16 cellular contexts compared by ENCODE assay signal in the genomic region with DNA sequence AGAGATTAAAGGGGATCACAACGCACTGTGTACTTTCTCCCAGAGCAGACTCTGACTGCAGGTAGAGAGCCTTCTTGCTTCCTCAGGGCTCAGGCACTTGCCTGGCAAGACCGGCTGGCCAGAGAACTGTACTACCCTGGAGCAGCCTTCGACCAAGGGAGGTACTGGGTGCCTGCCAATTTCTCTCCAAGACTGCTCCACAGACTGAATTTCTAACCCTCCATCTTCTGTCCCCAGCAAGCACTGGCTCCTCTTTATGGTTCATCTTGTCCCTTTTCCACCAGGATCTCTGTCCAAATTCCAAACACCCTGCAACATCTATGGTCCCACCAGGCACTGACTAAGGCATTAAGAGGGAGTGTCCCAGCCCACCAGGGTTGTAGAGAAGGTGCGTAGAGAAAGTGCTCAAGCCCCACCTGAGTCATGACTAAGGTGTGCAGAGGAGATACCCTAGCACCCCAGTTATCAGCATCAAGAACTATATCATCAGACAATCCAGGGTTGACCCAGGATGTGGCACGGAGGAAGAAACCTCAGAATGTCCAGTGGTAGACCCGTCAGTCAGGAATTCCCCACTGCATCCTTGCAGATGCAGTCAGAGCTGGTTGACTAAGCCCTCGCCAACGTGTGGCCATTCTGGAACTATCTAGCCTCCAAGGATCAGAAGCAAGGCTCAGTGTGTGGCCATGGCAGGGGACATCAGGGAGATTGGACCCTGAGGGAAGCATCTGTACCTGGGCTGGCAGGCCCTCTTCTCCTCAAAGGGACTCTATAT.
A peak's percentile ranks its signal among the peaks of the same experiment; 100 is the strongest.
DNase-seq lines count a peak whose midpoint lies in the region; ATAC-seq, FAIRE-seq and TF ChIP-seq lines count a peak whose summit lies in the region.
"Had no signal": no experiment of that assay in that cellular context is flagged by ENCODE, and none has a peak within 500 bp of the region (broad histone marks: within the 10 kb centered on the region; RNA-seq: fewer than 3 reads in every experiment).

No MANE protein-coding gene starts in this region.

- no peak overlapping the region for H3K27ac ChIP-seq in CD8-positive, alpha-beta T cell (ENCODE audit: low read depth, low read length)
- peak overlapping the region; percentile 1 for H3K27ac ChIP-seq in osteoblast (ENCODE audit: low read depth, low read length)
- no peak overlapping the region for H3K27ac ChIP-seq in A673 (ENCODE audit: low read depth, low read length, poor library complexity, severe bottlenecking)
- no peak overlapping the region for H3K27ac ChIP-seq in gastrocnemius medialis
- no peak overlapping the region for H3K27ac ChIP-seq in sigmoid colon
- H3K27ac ChIP-seq: BLaER1 treated with 17β-estradiol and CSF1 and Interleukin-3, amounts not matched to agents 10 nM and 100 nM; tibial nerve had no signal

- ATAC-seq in CD8-positive, alpha-beta T cell, result no peak
- ATAC-seq in gastrocnemius medialis (no peak), GM18909 (IDR thresholded peaks at IDR 0.05; ENCODE audit: poor library complexity, unreplicated experiment) (no peak)

- no peaks in the 10 kb centered on the region for H3K9me3 Mint-ChIP-seq in CD8-positive, alpha-beta T cell
- H3K9me3 Mint-ChIP-seq: activated naive CD8-positive, alpha-beta T cell treated with anti-CD3 and anti-CD28 coated beads, Interleukin-2, amount 10 ng/mL, durations not matched to agents 7 days and 5 days; dendritic cell treated with granulocyte-macrophage colony-stimulating factor and Interleukin-4, amounts not matched to agents 40 ng/mL and 50 ng/mL, for 4 days; mesothelial cell of epicardium had no signal

- H3K4me2 ChIP-seq in osteoblast (ENCODE audit: insufficient read depth, low read length), result no peak overlapping the region
- H3K4me2 ChIP-seq: BLaER1 treated with 17β-estradiol and CSF1 and Interleukin-3, amounts not matched to agents 10 nM and 100 nM; SK-N-SH had no signal

- no peak overlapping the region for H2AFZ ChIP-seq in osteoblast (ENCODE audit: low read length)

- in situ Hi-C loops in gastrocnemius medialis (cut with MboI; ENCODE audit: low sequenced_read_pairs in 4 of 4), result no loop called here

- H3K36me3 Mint-ChIP-seq in CD8-positive, alpha-beta T cell, result peaks cover 86% of the 10 kb centered on the region

- POLR2A ChIA-PET in CD8-positive, alpha-beta T cell (lab: Charles Lee), result no interaction called here
- POLR2A ChIA-PET in A673 (lab: Charles Lee; ENCODE audit: low non-redundant PET), result no interaction called here

- H3K4me3 ChIP-seq in CD8-positive, alpha-beta T cell (ENCODE audit: low read depth, low read length), result no peak overlapping the region
- H3K4me3 ChIP-seq in osteoblast (ENCODE audit: insufficient read depth, low read length) (no peak overlapping the region), A673 (ENCODE audit: low read depth, low read length, poor library complexity, severe bottlenecking) (no peak overlapping the region), gastrocnemius medialis (no peak overlapping the region), sigmoid colon (no peak overlapping the region)
- H3K4me3 ChIP-seq: BLaER1 treated with 17β-estradiol and CSF1 and Interleukin-3, amounts not matched to agents 10 nM and 100 nM; tibial nerve had no signal

- BruUV-seq in A673 (replicated peaks; lab: Mats Ljungman, UMichigan), result no TSS peak

- FAIRE-seq in RCC 7860 (lab: Jason Lieb, UNC), result peak; percentile 62
- FAIRE-seq: GM12891 had no signal

- CTCF ChIA-PET in CD8-positive, alpha-beta T cell (lab: Charles Lee), result no interaction called here
- CTCF ChIA-PET in A673 (lab: Charles Lee), result no interaction called here

- H3K4me3 Mint-ChIP-seq in CD8-positive, alpha-beta T cell, result no peak overlapping the region
- H3K4me3 Mint-ChIP-seq: activated naive CD8-positive, alpha-beta T cell treated with anti-CD3 and anti-CD28 coated beads, Interleukin-2, amount 10 ng/mL, durations not matched to agents 7 days and 5 days; dendritic cell treated with granulocyte-macrophage colony-stimulating factor and Interleukin-4, amounts not matched to agents 40 ng/mL and 50 ng/mL, for 4 days; mesothelial cell of epicardium had no signal

- no peaks in the 10 kb centered on the region for H3K27me3 Mint-ChIP-seq in CD8-positive, alpha-beta T cell (ENCODE audit: low read depth)
- H3K27me3 Mint-ChIP-seq: activated naive CD8-positive, alpha-beta T cell treated with anti-CD3 and anti-CD28 coated beads, Interleukin-2, amount 10 ng/mL, durations not matched to agents 7 days and 5 days; dendritic cell treated with granulocyte-macrophage colony-stimulating factor and Interleukin-4, amounts not matched to agents 40 ng/mL and 50 ng/mL, for 4 days; progenitor cell of endocrine pancreas had no signal

- H3K9me3 ChIP-seq in CD8-positive, alpha-beta T cell (ENCODE audit: low read length), result no peaks in the 10 kb centered on the region
- H3K9me3 ChIP-seq in osteoblast (ENCODE audit: low read depth, low read length), result no peaks in the 10 kb centered on the region
- H3K9me3 ChIP-seq in A673 (ENCODE audit: low read depth, low read length, poor library complexity, severe bottlenecking), result no peaks in the 10 kb centered on the region
- H3K9me3 ChIP-seq in gastrocnemius medialis, result no peaks in the 10 kb centered on the region
- no peaks in the 10 kb centered on the region for H3K9me3 ChIP-seq in sigmoid colon
- H3K9me3 ChIP-seq: BLaER1 treated with 17β-estradiol and CSF1 and Interleukin-3, amounts not matched to agents 10 nM and 100 nM; SK-N-SH; tibial nerve had no signal

- no peak for TF ChIP-seq CTCF in CD8-positive, alpha-beta T cell (IDR thresholded peaks at IDR 0.05)
- TF ChIP-seq CTCF in osteoblast (IDR thresholded peaks at IDR 0.05; ENCODE audit: extremely low read depth, low read depth, low read length) (no peak), A673 (conservative IDR thresholded peaks at IDR 0.05; ENCODE audit: low read depth, low read length) (no peak), gastrocnemius medialis (IDR thresholded peaks at IDR 0.05 in 4 of 5, conservative IDR thresholded peaks at IDR 0.05 in 1 of 5) (no peak), sigmoid colon (IDR thresholded peaks at IDR 0.05) (no peak)

- peak in 1 of 7 experiments; percentile 19 for DNase-seq in CD8-positive, alpha-beta T cell
- DNase-seq in RCC 7860 (ENCODE audit: low spot score) (peak; percentile 89), ecto neural progenitor cell (ENCODE audit: low spot score) (peak; percentile 19), osteoblast (ENCODE audit: insufficient read length, low spot score, missing footprints) (no peak), A673 (ENCODE audit: low spot score) (no peak), gastrocnemius medialis (no peak), sigmoid colon (no peak)
- DNase-seq: activated naive CD8-positive, alpha-beta T cell treated with anti-CD3 and anti-CD28 coated beads, Interleukin-2, amount 10 ng/mL, durations not matched to agents 7 days and 5 days had no signal

- H3K4me1 Mint-ChIP-seq in CD8-positive, alpha-beta T cell (ENCODE audit: low read depth), result no peaks in the 10 kb centered on the region
- H3K4me1 Mint-ChIP-seq: mesothelial cell of epicardium had no signal

- no peaks in the 10 kb centered on the region for H3K27me3 ChIP-seq in CD8-positive, alpha-beta T cell (ENCODE audit: insufficient read depth, low read length)
- H3K27me3 ChIP-seq in osteoblast (ENCODE audit: insufficient read depth, low read length), result no peaks in the 10 kb centered on the region
- H3K27me3 ChIP-seq in A673 (replicated peaks; ENCODE audit: insufficient read depth, low read depth, low read length, poor library complexity), result no peaks in the 10 kb centered on the region
- no peaks in the 10 kb centered on the region for H3K27me3 ChIP-seq in gastrocnemius medialis
- H3K27me3 ChIP-seq in sigmoid colon, result no peaks in the 10 kb centered on the region
- H3K27me3 ChIP-seq: BLaER1 treated with 17β-estradiol and CSF1 and Interleukin-3, amounts not matched to agents 10 nM and 100 nM; tibial nerve had no signal

- H3K36me3 ChIP-seq in CD8-positive, alpha-beta T cell (ENCODE audit: insufficient read depth, low read length), result peaks cover 42% of the 10 kb centered on the region
- H3K36me3 ChIP-seq in osteoblast (ENCODE audit: insufficient read depth, low read length) (peaks cover 33% of the 10 kb centered on the region), A673 (ENCODE audit: insufficient read depth, low read length, poor library complexity, severe bottlenecking) (peaks cover 12% of the 10 kb centered on the region), gastrocnemius medialis (peaks cover 0 to 36% of the 10 kb centered on the region in 2 donors), sigmoid colon (peaks cover 17 to 80% (median 37%) of the 10 kb centered on the region in 4 donors)

- H3K4me1 ChIP-seq in CD8-positive, alpha-beta T cell (ENCODE audit: insufficient read depth, low read length), result no peaks in the 10 kb centered on the region
- H3K4me1 ChIP-seq in osteoblast (ENCODE audit: insufficient read depth, low read length) (peaks cover 32% of the 10 kb centered on the region), A673 (ENCODE audit: insufficient read depth, low read length, poor library complexity, severe bottlenecking) (no peaks in the 10 kb centered on the region), gastrocnemius medialis (peaks cover 17 to 44% of the 10 kb centered on the region in 2 donors), sigmoid colon (no peaks in the 10 kb centered on the region)
- H3K4me1 ChIP-seq: BLaER1 treated with 17β-estradiol and CSF1 and Interleukin-3, amounts not matched to agents 10 nM and 100 nM had no signal

- H3K79me2 ChIP-seq in osteoblast (ENCODE audit: insufficient read depth, low read length), result no peaks in the 10 kb centered on the region

- TF ChIP-seq POLR2A in gastrocnemius medialis (IDR thresholded peaks at IDR 0.05) (no peak), sigmoid colon (IDR thresholded peaks at IDR 0.05) (no peak)

- no peak for TF ChIP-seq EP300 in sigmoid colon (IDR thresholded peaks at IDR 0.05)

- H4K20me1 ChIP-seq in osteoblast (ENCODE audit: insufficient read depth, low read length), result peaks cover 3% of the 10 kb centered on the region

- H3K27ac Mint-ChIP-seq in CD8-positive, alpha-beta T cell, result peak overlapping the region; percentile 16
- H3K27ac Mint-ChIP-seq: activated naive CD8-positive, alpha-beta T cell treated with anti-CD3 and anti-CD28 coated beads, Interleukin-2, amount 10 ng/mL, durations not matched to agents 7 days and 5 days; dendritic cell treated with granulocyte-macrophage colony-stimulating factor and Interleukin-4, amounts not matched to agents 40 ng/mL and 50 ng/mL, for 4 days; mesothelial cell of epicardium; progenitor cell of endocrine pancreas had no signal

- WGBS in sigmoid colon, 2 donors, result 84 to 91% methylated on average over 8 of the region's 8 CpGs

- intact Hi-C loops in CD8-positive, alpha-beta T cell (cut with DNase I, micrococcal nuclease), result no loop called here
- intact Hi-C loops in A673 (cut with micrococcal nuclease; ENCODE audit: unreplicated experiment) (no loop called here), gastrocnemius medialis (cut with DNase I; ENCODE audit: low total_unique reads) (no loop called here), sigmoid colon (cut with DNase I) (no loop called here)

Comparison
In these comparisons a context has a peak if more than half of its experiments do, and no peak if none do; other contexts are left out.
1. DNase-seq: peak in RCC 7860 (single experiment) and ecto neural progenitor cell (single experiment); none in osteoblast (single experiment), A673 (single experiment), gastrocnemius medialis (0 of 2) and sigmoid colon (single experiment).